23 cellular contexts compared by ENCODE assay signal in the genomic region with DNA sequence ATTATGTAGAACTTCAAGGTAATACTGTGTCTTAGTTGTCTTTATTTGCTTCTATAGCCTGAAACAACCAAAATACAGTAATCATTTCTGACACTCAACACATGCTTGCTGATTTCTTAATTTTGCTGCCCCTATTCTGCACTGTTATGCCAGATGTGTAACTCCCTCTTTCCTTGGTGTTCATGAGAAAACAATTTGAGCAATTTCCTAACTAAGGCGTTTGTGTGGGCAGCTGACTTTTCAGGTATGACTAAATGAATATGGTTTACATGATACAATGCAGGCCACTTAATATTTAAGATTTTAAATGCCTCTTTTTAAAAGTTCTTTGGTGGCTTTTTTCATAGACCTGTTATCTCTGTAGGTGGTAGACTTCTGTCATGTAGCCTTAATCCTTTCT.
"Had no signal": no experiment of that assay in that cellular context is flagged by ENCODE, and none has a peak within 500 bp of the region (broad histone marks: within the 10 kb centered on the region; RNA-seq: fewer than 3 reads in every experiment).

No MANE protein-coding gene starts in this region.

- H3K4me3 Mint-ChIP-seq: activated CD8-positive, alpha-beta T cell treated with anti-CD3 and anti-CD28 coated beads, Interleukin-2, amount 10 ng/mL, durations not matched to agents 7 days and 5 days; activated naive CD8-positive, alpha-beta T cell; mesothelial cell of epicardium; naive thymus-derived CD8-positive, alpha-beta T cell; neural progenitor cell; stimulated activated effector memory CD8-positive, alpha-beta T cell treated with anti-CD3 and anti-CD28 coated beads, Interleukin-12 subunit alpha, Interleukin-12 subunit beta, amount 100 ng/mL, for 72 hours; stimulated activated naive CD8-positive, alpha-beta T cell treated with anti-CD3 and anti-CD28 coated beads, Interleukin-15, amount 100 ng/mL, for 72 hours had no signal

- DNase-seq: activated CD4-positive, alpha-beta T cell treated with anti-CD3 and anti-CD28 coated beads for 1 hour; activated CD4-positive, alpha-beta T cell treated with anti-CD3 and anti-CD28 coated beads, Interleukin-2, amount 50 U/mL, for 1 hour; activated CD8-positive, alpha-beta T cell treated with anti-CD3 and anti-CD28 coated beads, Interleukin-2, amount 10 ng/mL, durations not matched to agents 7 days and 5 days; activated T-cell treated with anti-CD3 and anti-CD28 coated beads, Interleukin-2, amount 50 U/mL, for 1 hour; amniotic stem cell; dermis blood vessel endothelial cell; effector CD8-positive, alpha-beta T cell; gastrocnemius medialis; hypothalamus; left ventricle myocardium inferior; naive thymus-derived CD8-positive, alpha-beta T cell; posterior cingulate gyrus; right lobe of liver; small intestine; stimulated activated CD4-positive, alpha-beta T cell treated with anti-CD3 and anti-CD28 coated beads, Interleukin-2, amount 100 ng/mL, for 24 hours; stimulated activated naive CD8-positive, alpha-beta T cell treated with anti-CD3 and anti-CD28 coated beads, Interleukin-15, amount 100 ng/mL, for 72 hours; T-helper 9 cell; tibial artery; uterus had no signal

- H3K27me3 Mint-ChIP-seq: stimulated activated naive CD8-positive, alpha-beta T cell treated with anti-CD3 and anti-CD28 coated beads, Interleukin-15, amount 100 ng/mL, for 72 hours had no signal

- H3K4me1 Mint-ChIP-seq: mesothelial cell of epicardium; naive thymus-derived CD8-positive, alpha-beta T cell; neural progenitor cell; stimulated activated effector memory CD8-positive, alpha-beta T cell treated with anti-CD3 and anti-CD28 coated beads, Interleukin-12 subunit alpha, Interleukin-12 subunit beta, amount 100 ng/mL, for 72 hours; stimulated activated naive CD8-positive, alpha-beta T cell treated with anti-CD3 and anti-CD28 coated beads, Interleukin-15, amount 100 ng/mL, for 72 hours had no signal

- H3K36me3 ChIP-seq: gastrocnemius medialis, left ventricle myocardium inferior, neural progenitor cell, right lobe of liver, tibial artery, uterus had no signal

- H3K4me3 ChIP-seq: gastrocnemius medialis, left ventricle myocardium inferior, neural progenitor cell, right lobe of liver, tibial artery, uterus had no signal

- H3K4me1 ChIP-seq: gastrocnemius medialis, left ventricle myocardium inferior, neural progenitor cell, right lobe of liver, tibial artery, uterus had no signal

- H3K27ac Mint-ChIP-seq: activated CD8-positive, alpha-beta T cell treated with anti-CD3 and anti-CD28 coated beads, Interleukin-2, amount 10 ng/mL, durations not matched to agents 7 days and 5 days; activated naive CD8-positive, alpha-beta T cell; mesothelial cell of epicardium; naive thymus-derived CD8-positive, alpha-beta T cell; neural progenitor cell; stimulated activated effector memory CD8-positive, alpha-beta T cell treated with anti-CD3 and anti-CD28 coated beads, Interleukin-12 subunit alpha, Interleukin-12 subunit beta, amount 100 ng/mL, for 72 hours; stimulated activated naive CD8-positive, alpha-beta T cell treated with anti-CD3 and anti-CD28 coated beads, Interleukin-15, amount 100 ng/mL, for 72 hours had no signal

- H3K36me3 Mint-ChIP-seq: activated naive CD8-positive, alpha-beta T cell; mesothelial cell of epicardium; neural progenitor cell; stimulated activated effector memory CD8-positive, alpha-beta T cell treated with anti-CD3 and anti-CD28 coated beads, Interleukin-12 subunit alpha, Interleukin-12 subunit beta, amount 100 ng/mL, for 72 hours had no signal

- H3K9me3 ChIP-seq: gastrocnemius medialis, right lobe of liver, uterus had no signal

- FAIRE-seq: small intestine had no signal

- H3K27ac ChIP-seq: gastrocnemius medialis, left ventricle myocardium inferior, neural progenitor cell, right lobe of liver, tibial artery, uterus had no signal

- H3K27me3 ChIP-seq: gastrocnemius medialis, neural progenitor cell, right lobe of liver, tibial artery, uterus had no signal
